ENCODE assay signal across 20 cellular contexts in genomic region chr7:132475037-132475668, GRCh38.
DNase-seq lines count a peak whose midpoint lies in the region; ATAC-seq, FAIRE-seq and TF ChIP-seq lines count a peak whose summit lies in the region.
"Had no signal": no experiment of that assay in that cellular context is flagged by ENCODE, and none has a peak within 500 bp of the region (broad histone marks: within the 10 kb centered on the region; RNA-seq: fewer than 3 reads in every experiment).

No MANE protein-coding gene starts in this region.

- no peak for ATAC-seq in activated naive CD8-positive, alpha-beta T cell treated with anti-CD3 and anti-CD28 coated beads, Interleukin-2, amount 10 ng/mL, durations not matched to agents 7 days and 5 days (ENCODE audit: low read depth)
- ATAC-seq in sciatic nerve, result no peak
- ATAC-seq: GM12878 had no signal

- TF ChIP-seq CTCF in H1 (IDR thresholded peaks at IDR 0.05; ENCODE audit: control extremely low read depth in 1 of 3, insufficient read depth in 1 of 3, low read depth in 1 of 3, low read length in 3 of 3) (no peak), nephron progenitor cell (IDR thresholded peaks at IDR 0.05) (no peak), adrenal gland (IDR thresholded peaks at IDR 0.05) (no peak)

- no peak overlapping the region for H3K4me3 Mint-ChIP-seq in activated naive CD8-positive, alpha-beta T cell treated with anti-CD3 and anti-CD28 coated beads, Interleukin-2, amount 10 ng/mL, durations not matched to agents 7 days and 5 days
- no peak overlapping the region for H3K4me3 Mint-ChIP-seq in activated naive CD8-positive, alpha-beta T cell treated with anti-CD3 and anti-CD28 coated beads for 36 hours
- H3K4me3 Mint-ChIP-seq in nephron progenitor cell, result peak overlapping the region; percentile 56

- H3K27ac Mint-ChIP-seq in activated naive CD8-positive, alpha-beta T cell treated with anti-CD3 and anti-CD28 coated beads, Interleukin-2, amount 10 ng/mL, durations not matched to agents 7 days and 5 days, result peak overlapping the region; percentile 45
- no peak overlapping the region for H3K27ac Mint-ChIP-seq in activated naive CD8-positive, alpha-beta T cell treated with anti-CD3 and anti-CD28 coated beads for 36 hours
- H3K27ac Mint-ChIP-seq in nephron progenitor cell, result no peak overlapping the region

- H4K8ac ChIP-seq in H1 (ENCODE audit: extremely low read depth, insufficient read depth, low read length), result no peak overlapping the region

- no peak for DNase-seq in activated naive CD8-positive, alpha-beta T cell treated with anti-CD3 and anti-CD28 coated beads, Interleukin-2, amount 10 ng/mL, durations not matched to agents 7 days and 5 days
- no peak for DNase-seq in activated naive CD8-positive, alpha-beta T cell treated with anti-CD3 and anti-CD28 coated beads for 36 hours
- DNase-seq in H1 (ENCODE audit: low read depth in 1 of 2, low spot score in 2 of 2) (no peak), nephron progenitor cell (no peak), adrenal gland (no peak), sciatic nerve (ENCODE audit: low spot score) (no peak), epidermal melanocyte (ENCODE audit: insufficient read length, low spot score) (no peak), NCI-H446 treated with DMSO at 0.1 percent for 48 hours (lab: John Stamatoyannopoulos, UW) (no peak)
- DNase-seq: Caco-2, DMS53, HCEC 1CT, KBM-7, NCI-H1048, NCI-H146, NCI-H2081 treated with DMSO at 0.1 percent for 48 hours, Peyer's patch, Right ventricle myocardium superior had no signal

- no peaks in the 10 kb centered on the region for H3K9me3 ChIP-seq in H1 (ENCODE audit: insufficient read depth in 2 of 2, low read depth in 1 of 2, low read length in 1 of 2)
- H3K9me3 ChIP-seq in adrenal gland (replicated peaks in 1 of 3), result no peaks in the 10 kb centered on the region
- H3K9me3 ChIP-seq: Caco-2, Peyer's patch had no signal

- no peak overlapping the region for H3K4ac ChIP-seq in H1 (replicated peaks; ENCODE audit: insufficient read length, low read depth, low read length)

- 37% methylated on average over 8 of the region's 8 CpGs; no CpG with 5 or more reads in 1 of the 2 experiments for WGBS in H1 (ENCODE audit: extremely low coverage in 1 of 2, insufficient coverage in 1 of 2, insufficient read length in 1 of 2, insufficient replicate concordance in 2 of 2, low coverage in 1 of 2, low lambda C conversion rate in 2 of 2, missing lambda C conversion rate in 1 of 2), 2 experiments
- WGBS in adrenal gland, 4 donors, result 28 to 40% (median 31%) methylated on average over 8 of the region's 8 CpGs

- H3K4me1 Mint-ChIP-seq in activated naive CD8-positive, alpha-beta T cell treated with anti-CD3 and anti-CD28 coated beads, Interleukin-2, amount 10 ng/mL, durations not matched to agents 7 days and 5 days, result peaks cover 60% of the 10 kb centered on the region
- peaks cover 23% of the 10 kb centered on the region for H3K4me1 Mint-ChIP-seq in activated naive CD8-positive, alpha-beta T cell treated with anti-CD3 and anti-CD28 coated beads for 36 hours
- peaks cover 61% of the 10 kb centered on the region for H3K4me1 Mint-ChIP-seq in nephron progenitor cell

- CTCF ChIA-PET in H1 (lab: Charles Lee; ENCODE audit: partially characterized antibody), result interaction anchor here (0.6 to 2.8 kb wide), 14 partner anchors 9 to 206 kb away, joined by 3 to 10 read pairs (median 3); no protein-coding TSS in a partner anchor

- peaks cover 39% of the 10 kb centered on the region for H3K36me3 Mint-ChIP-seq in activated naive CD8-positive, alpha-beta T cell treated with anti-CD3 and anti-CD28 coated beads, Interleukin-2, amount 10 ng/mL, durations not matched to agents 7 days and 5 days
- no peaks in the 10 kb centered on the region for H3K36me3 Mint-ChIP-seq in activated naive CD8-positive, alpha-beta T cell treated with anti-CD3 and anti-CD28 coated beads for 36 hours
- H3K36me3 Mint-ChIP-seq in nephron progenitor cell (ENCODE audit: low read depth), result no peaks in the 10 kb centered on the region

- no peak overlapping the region for H2BK20ac ChIP-seq in H1 (ENCODE audit: low read length)

- H3K9me3 Mint-ChIP-seq in activated naive CD8-positive, alpha-beta T cell treated with anti-CD3 and anti-CD28 coated beads, Interleukin-2, amount 10 ng/mL, durations not matched to agents 7 days and 5 days, result peaks cover 3% of the 10 kb centered on the region
- no peaks in the 10 kb centered on the region for H3K9me3 Mint-ChIP-seq in activated naive CD8-positive, alpha-beta T cell treated with anti-CD3 and anti-CD28 coated beads for 36 hours
- peaks cover 4% of the 10 kb centered on the region for H3K9me3 Mint-ChIP-seq in nephron progenitor cell

- peak overlapping the region in 1 of 4 experiments; percentile 39; a peak in 3 of 8 replicates for H3K4me3 ChIP-seq in H1 (ENCODE audit: extremely low read depth in 1 of 4, insufficient read depth in 2 of 4, low read depth in 3 of 4, low read length in 4 of 4)
- no peak overlapping the region for H3K4me3 ChIP-seq in adrenal gland
- H3K4me3 ChIP-seq: A549, GM12878, Peyer's patch had no signal

- H2BK15ac ChIP-seq in H1 (ENCODE audit: low read length), result no peak overlapping the region

- no peak overlapping the region for H4K5ac ChIP-seq in H1 (ENCODE audit: insufficient read length, low read depth, low read length)

- no peaks in the 10 kb centered on the region for H3K79me1 ChIP-seq in H1 (ENCODE audit: low read depth, low read length)

- no peak overlapping the region for H3K56ac ChIP-seq in H1 (replicated peaks; ENCODE audit: insufficient read length, low read depth, low read length)

- H2BK12ac ChIP-seq in H1 (ENCODE audit: low read depth, low read length), result no peak overlapping the region

- no peak overlapping the region for H3K14ac ChIP-seq in H1 (ENCODE audit: insufficient read length)

- H2AFZ ChIP-seq in H1 (ENCODE audit: low read length), result peak overlapping the region; percentile 88; the same call in 1 of the 2 replicates

- H3K27me3 ChIP-seq in H1 (replicated peaks in 1 of 4; ENCODE audit: control insufficient read depth in 3 of 4, extremely low read depth in 1 of 4, insufficient read depth in 3 of 4, low read length in 3 of 4) (no peaks in the 10 kb centered on the region), adrenal gland (peaks cover 4% of the 10 kb centered on the region)
- H3K27me3 ChIP-seq: Peyer's patch had no signal

- peak overlapping the region; percentile 57 to 63 for H3K4me2 ChIP-seq in H1 (ENCODE audit: insufficient read depth in 1 of 2, low read depth in 2 of 2, low read length in 2 of 2)
- H3K4me2 ChIP-seq: A549 had no signal

- intact Hi-C loops in adrenal gland (cut with DNase I), result no loop called here
- intact Hi-C loops in sciatic nerve (cut with DNase I), result no loop called here

- H2BK5ac ChIP-seq in H1 (ENCODE audit: low read depth, low read length), result no peak overlapping the region

- no peak for FAIRE-seq in H1 (lab: Jason Lieb, UNC)
- FAIRE-seq: A549, GM12878, GM18507 had no signal

- no peaks in the 10 kb centered on the region for H4K20me1 ChIP-seq in H1 (replicated peaks in 1 of 2; ENCODE audit: control insufficient read depth in 1 of 2, insufficient read depth in 2 of 2, low read length in 2 of 2)

- H3K27ac ChIP-seq in H1 (ENCODE audit: low read depth, low read length) (no peak overlapping the region), adrenal gland (no peak overlapping the region)
- H3K27ac ChIP-seq: A549, Peyer's patch had no signal

- no peak overlapping the region; the same call in 1 of the 2 replicates for H3K18ac ChIP-seq in H1 (ENCODE audit: extremely low read depth, low read length)

- TF ChIP-seq POLR2A in H1 (IDR thresholded peaks at IDR 0.05; ENCODE audit: control extremely low read depth in 1 of 2, low read depth in 2 of 2, low read length in 2 of 2) (no peak), adrenal gland (IDR thresholded peaks at IDR 0.05) (no peak)

- H3K9ac ChIP-seq in H1 (replicated peaks in 1 of 4; ENCODE audit: extremely low read depth in 1 of 4, low read depth in 3 of 4, low read length in 3 of 4), result no peak overlapping the region

- H3K23me2 ChIP-seq in H1 (ENCODE audit: low read depth, low read length), result peaks cover 1% of the 10 kb centered on the region; the same call in 1 of the 2 replicates

- no peaks in the 10 kb centered on the region for H3K79me2 ChIP-seq in H1 (ENCODE audit: control insufficient read depth in 1 of 2, insufficient read depth in 2 of 2, low read length in 2 of 2)

- no peak overlapping the region for H3K23ac ChIP-seq in H1 (ENCODE audit: insufficient read length)

- H3K36me3 ChIP-seq in H1 (ENCODE audit: control insufficient read depth in 2 of 4, insufficient read depth in 4 of 4, low read length in 3 of 4) (no peaks in the 10 kb centered on the region), adrenal gland (replicated peaks in 1 of 2) (no peaks in the 10 kb centered on the region)
- H3K36me3 ChIP-seq: Peyer's patch had no signal

- H3K4me1 ChIP-seq in H1 (replicated peaks in 1 of 4; ENCODE audit: control insufficient read depth in 3 of 4, insufficient read depth in 4 of 4, low read length in 3 of 4) (peaks cover 6 to 21% (median 7%) of the 10 kb centered on the region in 4 experiments), adrenal gland (replicated peaks in 1 of 2) (no peaks in the 10 kb centered on the region)
- H3K4me1 ChIP-seq: A549, Caco-2, Peyer's patch had no signal

- no peak overlapping the region for H4K91ac ChIP-seq in H1 (replicated peaks; ENCODE audit: insufficient read length, low read length)

- no peak overlapping the region for H2AK5ac ChIP-seq in H1 (ENCODE audit: low read depth, low read length)

- H2BK120ac ChIP-seq in H1 (replicated peaks; ENCODE audit: low read depth, low read length), result no peak overlapping the region

- no peak for TF ChIP-seq RAD21 in H1 (IDR thresholded peaks at IDR 0.05 in 1 of 2, conservative IDR thresholded peaks at IDR 0.05 in 1 of 2; ENCODE audit: low read depth in 2 of 2, low read length in 2 of 2)

- H3K27me3 Mint-ChIP-seq in activated naive CD8-positive, alpha-beta T cell treated with anti-CD3 and anti-CD28 coated beads, Interleukin-2, amount 10 ng/mL, durations not matched to agents 7 days and 5 days, result peaks cover 4% of the 10 kb centered on the region
- no peaks in the 10 kb centered on the region for H3K27me3 Mint-ChIP-seq in activated naive CD8-positive, alpha-beta T cell treated with anti-CD3 and anti-CD28 coated beads for 36 hours
- peaks cover 37% of the 10 kb centered on the region for H3K27me3 Mint-ChIP-seq in nephron progenitor cell (ENCODE audit: low read depth, poor library complexity)

- TF ChIP-seq EP300 in H1 (IDR thresholded peaks at IDR 0.05; ENCODE audit: borderline replicate concordance in 1 of 2, low read depth in 2 of 2, low read length in 2 of 2), result no peak

- POLR2A ChIA-PET in activated naive CD8-positive, alpha-beta T cell treated with anti-CD3 and anti-CD28 coated beads, Interleukin-2, amount 10 ng/mL, durations not matched to agents 7 days and 5 days (lab: Charles Lee), result interaction anchor here (1.2 to 1.4 kb wide), 3 partner anchors 11 to 44 kb away, joined by 3 to 6 read pairs (median 3); no protein-coding TSS in a partner anchor
- POLR2A ChIA-PET in H1 (lab: Charles Lee; ENCODE audit: partially characterized antibody), result no interaction called here

TF ChIP-seq in H1, 55 proteins besides CTCF, POLR2A, EP300 and RAD21:
- TF ChIP-seq CBX8 (IDR thresholded peaks at IDR 0.05; ENCODE audit: borderline replicate concordance, low read depth, low read length) (no peak), ASH2L (IDR thresholded peaks at IDR 0.05; ENCODE audit: low read length) (peak; percentile 33)
